ENCODE assay signal across 8 cellular contexts in genomic region chr16:5032748-5033167, GRCh38. TPM values are rescaled to one million over a fixed set of nuclear protein-coding genes. Genes with fewer than 3 reads are reported as not detected.
DNase-seq lines count a peak whose midpoint lies in the region; ATAC-seq and TF ChIP-seq lines count a peak whose summit lies in the region.

No MANE protein-coding gene starts in this region.

- H3K27ac ChIP-seq in coronary artery (no peak overlapping the region), muscle layer of colon (ENCODE audit: low read depth, low read length) (peak overlapping the region; percentile 73)

- DNase-seq in AG09309 (ENCODE audit: low read depth) (no peak), coronary artery (ENCODE audit: low spot score) (no peak)
- no peak for DNase-seq in activated CD8-positive, alpha-beta memory T cell treated with anti-CD3 and anti-CD28 coated beads, Interleukin-2, amount 50 U/mL, for 48 hours

- TF ChIP-seq CTCF in AG09309 (IDR thresholded peaks at IDR 0.05; ENCODE audit: control insufficient read depth, insufficient read depth, low read depth, low read length, missing control alignments) (no peak), coronary artery (IDR thresholded peaks at IDR 0.05) (no peak)

- H3K36me3 ChIP-seq in muscle layer of colon (ENCODE audit: insufficient read depth, low read length) = peaks cover 4% of the 10 kb centered on the region

- ATAC-seq in HG03045 (IDR thresholded peaks at IDR 0.05; ENCODE audit: unreplicated experiment) (no peak), GM18868 (IDR thresholded peaks at IDR 0.05; ENCODE audit: unreplicated experiment) (no peak), HG03280 (IDR thresholded peaks at IDR 0.05; ENCODE audit: unreplicated experiment) (no peak)

- H3K9me3 Mint-ChIP-seq in IgD-negative memory B cell = no peaks in the 10 kb centered on the region

- H3K27me3 Mint-ChIP-seq in IgD-negative memory B cell = no peaks in the 10 kb centered on the region

- H3K4me3 Mint-ChIP-seq in IgD-negative memory B cell = peak overlapping the region; percentile 87 to 95 (median 89)

- peaks cover 11 to 15% (median 14%) of the 10 kb centered on the region in 3 donors for H3K4me1 Mint-ChIP-seq in IgD-negative memory B cell

- peak overlapping the region in 2 of 3 donors; percentile 3 to 59 for H3K27ac Mint-ChIP-seq in IgD-negative memory B cell

- peaks cover 3% of the 10 kb centered on the region for H3K36me3 Mint-ChIP-seq in IgD-negative memory B cell

- peak overlapping the region; percentile 61 for H3K4me3 ChIP-seq in AG09309 (ENCODE audit: control insufficient read depth, low read depth, low read length)
- H3K4me3 ChIP-seq in coronary artery = peak overlapping the region; percentile 84
- peak overlapping the region; percentile 95 to 99 for H3K4me3 ChIP-seq in muscle layer of colon (ENCODE audit: low read depth in 1 of 2, low read length in 2 of 2)

- no peak overlapping the region for H3K9ac ChIP-seq in muscle layer of colon (ENCODE audit: low read length)

- peaks cover 19% of the 10 kb centered on the region for H3K4me1 ChIP-seq in muscle layer of colon (ENCODE audit: insufficient read depth, low read length)

- H3K9me3 ChIP-seq in muscle layer of colon (ENCODE audit: low read length) = no peaks in the 10 kb centered on the region

- H3K27me3 ChIP-seq in muscle layer of colon (ENCODE audit: control insufficient read depth in 1 of 2, insufficient read depth in 2 of 2, low read length in 2 of 2) = no peaks in the 10 kb centered on the region

RNA-seq across cellular contexts. Expression of gene NAGPA, which starts 1.0 kb away (rescaled TPM):
- 37.8 TPM for polyA plus RNA-seq in IgD-negative memory B cell

RNA-seq across cellular contexts. Expression of gene C16orf89, which starts 33.0 kb away (rescaled TPM):
- polyA plus RNA-seq in IgD-negative memory B cell = not detected

RNA-seq across cellular contexts. Expression of gene ALG1, which starts 38.9 kb away (rescaled TPM):
- 24.5 TPM for polyA plus RNA-seq in IgD-negative memory B cell
